ENCODE assay signal across 12 cellular contexts in the genomic region with DNA sequence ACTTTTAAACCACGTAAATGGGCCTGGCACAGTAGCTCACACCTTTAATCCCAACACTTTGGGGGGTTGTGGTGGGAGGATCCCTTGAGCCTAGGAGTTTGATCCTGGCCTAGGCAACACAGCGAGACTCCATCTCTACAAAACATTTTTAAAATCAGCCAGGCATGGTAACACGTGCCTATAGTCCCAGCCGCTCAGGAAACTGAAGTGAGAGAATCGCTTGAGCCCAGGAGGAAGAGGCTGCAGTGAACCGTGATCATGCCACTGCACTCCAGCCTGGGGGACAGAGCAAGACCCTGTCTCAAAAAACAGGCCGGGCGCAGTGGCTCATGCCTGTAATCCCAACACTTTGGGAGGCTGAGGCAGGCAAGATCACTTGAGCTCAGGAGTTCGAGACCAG. TPM values are rescaled to one million over a fixed set of nuclear protein-coding genes. Genes with fewer than 3 reads are reported as not detected.
DNase-seq lines count a peak whose midpoint lies in the region; ATAC-seq and TF ChIP-seq lines count a peak whose summit lies in the region.
"Had no signal": no experiment of that assay in that cellular context is flagged by ENCODE, and none has a peak within 500 bp of the region (broad histone marks: within the 10 kb centered on the region; RNA-seq: fewer than 3 reads in every experiment).

No MANE protein-coding gene starts in this region.

- intact Hi-C loops in natural killer cell (cut with micrococcal nuclease), result loop anchor here (5.0 kb wide), 1 partner anchor 37 kb away; no protein-coding TSS in a partner anchor

- H3K27me3 Mint-ChIP-seq in natural killer cell (ENCODE audit: low read depth in 2 of 2), result no peaks in the 10 kb centered on the region
- no peaks in the 10 kb centered on the region for H3K27me3 Mint-ChIP-seq in natural killer cell treated with Interleukin-12 subunit alpha and Interleukin-12 subunit beta and Interleukin-15 and Interleukin-18, amount 100 ng/mL, for 72 hours

- H3K4me3 Mint-ChIP-seq in natural killer cell, result peak overlapping the region; percentile 4
- H3K4me3 Mint-ChIP-seq in natural killer cell treated with Interleukin-12 subunit alpha and Interleukin-12 subunit beta and Interleukin-15 and Interleukin-18, amount 100 ng/mL, for 72 hours, result no peak overlapping the region

- H3K27ac Mint-ChIP-seq in natural killer cell, result no peak overlapping the region
- no peak overlapping the region for H3K27ac Mint-ChIP-seq in natural killer cell treated with Interleukin-12 subunit alpha and Interleukin-12 subunit beta and Interleukin-15 and Interleukin-18, amount 100 ng/mL, for 72 hours

- peak; percentile 39 to 61 (median 40) for ATAC-seq in natural killer cell
- ATAC-seq in natural killer cell treated with Interleukin-12 subunit alpha and Interleukin-12 subunit beta and Interleukin-15 and Interleukin-18, amount 100 ng/mL, for 72 hours, result no peak
- peak; percentile 86 for ATAC-seq in HG02678 (IDR thresholded peaks at IDR 0.05; ENCODE audit: unreplicated experiment)
- ATAC-seq in HG03565 (IDR thresholded peaks at IDR 0.05; ENCODE audit: unreplicated experiment), result peak; percentile 69
- ATAC-seq: A549, upper lobe of right lung had no signal

- TF ChIP-seq CTCF in natural killer cell (IDR thresholded peaks at IDR 0.05), result no peak

- no peaks in the 10 kb centered on the region for H3K9me3 Mint-ChIP-seq in natural killer cell
- no peaks in the 10 kb centered on the region for H3K9me3 Mint-ChIP-seq in natural killer cell treated with Interleukin-12 subunit alpha and Interleukin-12 subunit beta and Interleukin-15 and Interleukin-18, amount 100 ng/mL, for 72 hours

- DNase-seq in natural killer cell (no peak), activated T-cell treated with anti-CD3 and anti-CD28 coated beads for 4 hours (no peak), AML-193 (lab: John Stamatoyannopoulos, UW) (no peak)
- no peak for DNase-seq in natural killer cell treated with Interleukin-12 subunit alpha and Interleukin-12 subunit beta and Interleukin-15 and Interleukin-18, amount 100 ng/mL, for 72 hours (ENCODE audit: low spot score)
- DNase-seq in activated CD8-positive, alpha-beta memory T cell treated with anti-CD3 and anti-CD28 coated beads, Interleukin-2, amount 50 U/mL, for 4 hours, result no peak
- DNase-seq in stimulated activated CD8-positive, alpha-beta memory T cell treated with anti-CD3 and anti-CD28 coated beads, Interleukin-4, amount 100 ng/mL, for 48 hours, result no peak
- DNase-seq: activated naive CD4-positive, alpha-beta T cell; NCI-H1417 treated with DMSO at 0.1 percent for 48 hours; upper lobe of right lung had no signal

- H3K36me3 Mint-ChIP-seq in natural killer cell, result no peaks in the 10 kb centered on the region
- no peaks in the 10 kb centered on the region for H3K36me3 Mint-ChIP-seq in natural killer cell treated with Interleukin-12 subunit alpha and Interleukin-12 subunit beta and Interleukin-15 and Interleukin-18, amount 100 ng/mL, for 72 hours

- H3K4me1 Mint-ChIP-seq in natural killer cell, result peaks cover 72 to 74% of the 10 kb centered on the region in 2 donors
- peaks cover 56 to 62% of the 10 kb centered on the region in 2 donors for H3K4me1 Mint-ChIP-seq in natural killer cell treated with Interleukin-12 subunit alpha and Interleukin-12 subunit beta and Interleukin-15 and Interleukin-18, amount 100 ng/mL, for 72 hours (ENCODE audit: low read depth in 2 of 2)

RNA-seq across cellular contexts. Expression of gene ROCK1, which starts 12.2 kb away (rescaled TPM):
- 100 to 1,000 TPM; 139 to 152 (median 149) TPM for total RNA-seq in natural killer cell
- 10 to 100 TPM; 68.1 to 74.9 TPM for total RNA-seq in natural killer cell treated with Interleukin-12 subunit alpha and Interleukin-12 subunit beta and Interleukin-15 and Interleukin-18, amount 100 ng/mL, for 72 hours

Comparison
In these comparisons a context has a peak if more than half of its experiments do, and no peak if none do; other contexts are left out.
1. ATAC-seq: peak in natural killer cell (3 of 3), HG02678 (single experiment) and HG03565 (single experiment); none in natural killer cell treated with Interleukin-12 subunit alpha and Interleukin-12 subunit beta and Interleukin-15 and Interleukin-18, amount 100 ng/mL, for 72 hours (0 of 2).